In genomic region chr7:89602984-89603383, GRCh38 we compare ENCODE assay signal across 21 cellular contexts.
A peak's percentile ranks its signal among the peaks of the same experiment; 100 is the strongest.
DNase-seq lines count a peak whose midpoint lies in the region; ATAC-seq, FAIRE-seq and TF ChIP-seq lines count a peak whose summit lies in the region.
"Had no signal": no experiment of that assay in that cellular context is flagged by ENCODE, and none has a peak within 500 bp of the region (broad histone marks: within the 10 kb centered on the region; RNA-seq: fewer than 3 reads in every experiment).

No MANE protein-coding gene starts in this region.

- intact Hi-C loops in K562 (cut with micrococcal nuclease), result no loop called here

- H3K9me1 ChIP-seq in K562 (ENCODE audit: control insufficient read depth, insufficient read depth, low read length), result no peaks in the 10 kb centered on the region

- H3K4me3 ChIP-seq in A549 (no peak overlapping the region), K562 (no peak overlapping the region)
- H3K4me3 ChIP-seq: BLaER1 had no signal

- BruUV-seq in K562 (replicated peaks; lab: Mats Ljungman, UMichigan), result no TSS peak

- no peak overlapping the region for H3K4me2 ChIP-seq in A549
- no peak overlapping the region for H3K4me2 ChIP-seq in K562 (ENCODE audit: insufficient read depth, low read length)
- H3K4me2 ChIP-seq: BLaER1 had no signal

- in situ Hi-C loops in K562 (cut with MboI), result no loop called here

- H3K9me3 ChIP-seq in A549 (no peaks in the 10 kb centered on the region), K562 (replicated peaks; ENCODE audit: control insufficient read depth, insufficient read depth, low read depth, low read length) (no peaks in the 10 kb centered on the region)
- H3K9me3 ChIP-seq: BE2C had no signal

- TF ChIP-seq EP300 in A549 (IDR thresholded peaks at IDR 0.05), result no peak
- no peak for TF ChIP-seq EP300 in K562 (IDR thresholded peaks at IDR 0.05; ENCODE audit: low read length)

- CTCF ChIA-PET in A549 (lab: Yijun Ruan, JAX) (no interaction called here), K562 (lab: Yijun Ruan, JAX; ENCODE audit: low intra/inter-chr PET ratio) (no interaction called here)

- TF ChIP-seq RAD21 in A549 (conservative IDR thresholded peaks at IDR 0.05 in 1 of 2, IDR thresholded peaks at IDR 0.05 in 1 of 2) (no peak), K562 (CRISPR knock-in tag; conservative IDR thresholded peaks at IDR 0.05 in 1 of 2, IDR thresholded peaks at IDR 0.05 in 1 of 2) (no peak)

- POLR2A ChIA-PET in A549 (lab: Yijun Ruan, JAX), result no interaction called here
- POLR2A ChIA-PET in K562 (lab: Yijun Ruan, JAX), result no interaction called here

- H2AFZ ChIP-seq in K562 (ENCODE audit: low read depth, low read length), result no peak overlapping the region

- no peaks in the 10 kb centered on the region for H3K79me2 ChIP-seq in K562 (ENCODE audit: control insufficient read depth, insufficient read depth, low read length)

- H3K4me1 ChIP-seq in A549 (no peaks in the 10 kb centered on the region), K562 (replicated peaks in 1 of 2; ENCODE audit: control insufficient read depth in 2 of 2, insufficient read depth in 2 of 2, low read length in 2 of 2) (no peaks in the 10 kb centered on the region)
- H3K4me1 ChIP-seq: BE2C had no signal

- ATAC-seq in A549 (no peak), K562 (no peak)

- no peak overlapping the region for H3K9ac ChIP-seq in K562 (ENCODE audit: insufficient read depth in 1 of 2, low read depth in 2 of 2, low read length in 2 of 2)
- H3K9ac ChIP-seq: BLaER1 had no signal

- H4K20me1 ChIP-seq in K562 (replicated peaks; ENCODE audit: control insufficient read depth, insufficient read depth, low read length), result no peaks in the 10 kb centered on the region
- H4K20me1 ChIP-seq: BLaER1 had no signal

- FAIRE-seq in A204.1 (lab: Jason Lieb, UNC) (peak; percentile 39), A549 (lab: Jason Lieb, UNC) (no peak), K562 (lab: Jason Lieb, UNC) (no peak)
- FAIRE-seq: GM12891, GM19239 had no signal

- WGBS in A549 (ENCODE audit: missing lambda C conversion rate), result 0% methylated on average over 1 of the region's 1 CpG
- 5% methylated on average over 1 of the region's 1 CpG for WGBS in K562 (ENCODE audit: insufficient coverage, low coverage, missing lambda C conversion rate)

- TF ChIP-seq CTCF in A549 (IDR thresholded peaks at IDR 0.05) (no peak), K562 (IDR thresholded peaks at IDR 0.05 in 2 of 3, conservative IDR thresholded peaks at IDR 0.05 in 1 of 3; ENCODE audit: insufficient read depth in 2 of 3, low read depth in 1 of 3, low read length in 3 of 3) (no peak)

- DNase-seq in A549 (ENCODE audit: low read depth in 1 of 2, low spot score in 1 of 2) (no peak), K562 (ENCODE audit: extremely low read depth in 1 of 4, low spot score in 3 of 4) (no peak), LoVo (ENCODE audit: low spot score) (no peak), DMS53 (lab: John Stamatoyannopoulos, UW) (no peak), OCI-M1 (lab: John Stamatoyannopoulos, UW) (no peak)
- DNase-seq: 8988T; ACHN; BE2C; C1 segment of cervical spinal cord; CD4-positive, alpha-beta memory T cell; CD4-positive, CD25-positive, alpha-beta regulatory T cell; CD8-positive, alpha-beta memory T cell; COR-L47; DMS 273 treated with DMSO at 0.1 percent for 48 hours; DMS153; DMS79 treated with DMSO at 0.1 percent for 48 hours; GF-D8 had no signal

- H3K36me3 ChIP-seq in K562 (ENCODE audit: control insufficient read depth, insufficient read depth, low read length), result no peaks in the 10 kb centered on the region
- H3K36me3 ChIP-seq: BE2C, BLaER1 had no signal

- H3K27me3 ChIP-seq in K562 (ENCODE audit: control insufficient read depth in 2 of 2, insufficient read depth in 2 of 2, low read length in 2 of 2), result no peaks in the 10 kb centered on the region
- H3K27me3 ChIP-seq: BE2C, BLaER1 had no signal

- TF ChIP-seq POLR2A in A549 (IDR thresholded peaks at IDR 0.05; ENCODE audit: low read length), result no peak
- no peak for TF ChIP-seq POLR2A in K562 (conservative IDR thresholded peaks at IDR 0.05)

- H3K27ac ChIP-seq in A549 (no peak overlapping the region), K562 (ENCODE audit: extremely low read depth, low read depth, low read length) (no peak overlapping the region)
- H3K27ac ChIP-seq: BLaER1 had no signal

TF ChIP-seq in A549, 52 proteins besides CTCF, POLR2A, EP300 and RAD21:
- TF ChIP-seq GATA3 (IDR thresholded peaks at IDR 0.05; ENCODE audit: borderline replicate concordance) (no peak), MAFK (IDR thresholded peaks at IDR 0.05; ENCODE audit: partially characterized antibody) (peak; percentile 98), CHD4 (IDR thresholded peaks at IDR 0.05; ENCODE audit: borderline replicate concordance) (no peak)

TF ChIP-seq in K562, 482 proteins besides CTCF, POLR2A, EP300 and RAD21 (continues in another document):
- TF ChIP-seq HMG20B (CRISPR knock-in tag; IDR thresholded peaks at IDR 0.05) (no peak), C11orf30 (IDR thresholded peaks at IDR 0.05; ENCODE audit: low read depth) (peak; percentile 84), HSF4 (CRISPR knock-in tag; IDR thresholded peaks at IDR 0.05; ENCODE audit: borderline replicate concordance) (no peak), SRF (CRISPR knock-in tag; IDR thresholded peaks at IDR 0.05) (no peak), CHD4 (IDR thresholded peaks at IDR 0.05; ENCODE audit: insufficient read depth, insufficient replicate concordance, low read depth, low read length, poor library complexity, severe bottlenecking) (no peak), ZNF175 (CRISPR knock-in tag; IDR thresholded peaks at IDR 0.05; ENCODE audit: low read depth) (no peak), TEAD2 (tag; IDR thresholded peaks at IDR 0.05) (no peak), MAFF (IDR thresholded peaks at IDR 0.05; ENCODE audit: low read length) (peak; percentile 99), MAFK (IDR thresholded peaks at IDR 0.05; ENCODE audit: low read length) (peak; percentile 99), RBM39 (optimal IDR thresholded peaks at IDR 0.05; ENCODE audit: low read depth, low read length) (no peak), ZBTB49 (CRISPR knock-in tag; IDR thresholded peaks at IDR 0.05; ENCODE audit: borderline replicate concordance) (no peak), SNRNP70 (optimal IDR thresholded peaks at IDR 0.05; ENCODE audit: low read depth, low read length) (no peak)
- TF ChIP-seq, protein P1, sequence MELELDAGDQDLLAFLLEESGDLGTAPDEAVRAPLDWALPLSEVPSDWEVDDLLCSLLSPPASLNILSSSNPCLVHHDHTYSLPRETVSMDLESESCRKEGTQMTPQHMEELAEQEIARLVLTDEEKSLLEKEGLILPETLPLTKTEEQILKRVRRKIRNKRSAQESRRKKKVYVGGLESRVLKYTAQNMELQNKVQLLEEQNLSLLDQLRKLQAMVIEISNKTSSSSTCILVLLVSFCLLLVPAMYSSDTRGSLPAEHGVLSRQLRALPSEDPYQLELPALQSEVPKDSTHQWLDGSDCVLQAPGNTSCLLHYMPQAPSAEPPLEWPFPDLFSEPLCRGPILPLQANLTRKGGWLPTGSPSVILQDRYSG (tag; conservative IDR thresholded peaks at IDR 0.05; ENCODE audit: low read depth), result no peak
